20 cellular contexts compared by ENCODE assay signal in the genomic region with DNA sequence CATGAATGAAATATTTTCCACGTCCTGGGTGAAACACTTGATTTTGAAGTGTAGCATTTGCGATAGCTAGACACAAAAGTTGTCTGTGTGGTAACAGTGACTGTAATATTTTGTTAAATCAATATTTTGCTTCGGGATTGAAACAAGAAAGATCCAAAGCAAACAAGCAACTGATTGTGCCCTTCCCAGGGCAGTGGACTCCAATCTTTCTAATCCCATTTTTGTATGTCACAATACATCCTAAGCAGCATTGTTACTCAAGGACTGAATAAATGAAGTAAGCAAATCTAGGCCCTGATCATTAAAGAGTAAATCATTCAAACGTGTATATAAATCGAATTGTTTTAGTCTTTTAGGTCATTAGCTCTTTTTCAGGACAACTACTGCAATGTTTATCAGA. TPM values are rescaled to one million over a fixed set of nuclear protein-coding genes. Genes with fewer than 3 reads are reported as not detected.
DNase-seq lines count a peak whose midpoint lies in the region; ATAC-seq, FAIRE-seq and TF ChIP-seq lines count a peak whose summit lies in the region.
"Had no signal": no experiment of that assay in that cellular context is flagged by ENCODE, and none has a peak within 500 bp of the region (broad histone marks: within the 10 kb centered on the region; RNA-seq: fewer than 3 reads in every experiment).

No MANE protein-coding gene starts in this region.

- no peaks in the 10 kb centered on the region for H3K27me3 ChIP-seq in GM23338 (ENCODE audit: insufficient read depth)
- H3K27me3 ChIP-seq in naive thymus-derived CD4-positive, alpha-beta T cell (ENCODE audit: control insufficient read depth in 2 of 2, insufficient read depth in 2 of 2, low read length in 2 of 2) = no peaks in the 10 kb centered on the region
- no peaks in the 10 kb centered on the region for H3K27me3 ChIP-seq in small intestine (ENCODE audit: control insufficient read depth in 2 of 2, insufficient read depth in 2 of 2, low read length in 2 of 2)
- H3K27me3 ChIP-seq: brain microvascular endothelial cell, testis had no signal

- H3K4me3 Mint-ChIP-seq in activated naive CD4-positive, alpha-beta T cell treated with anti-CD3 and anti-CD28 coated beads, Interleukin-2, amount 10 ng/mL, durations not matched to agents 7 days and 5 days = peak overlapping the region; percentile 74
- H3K4me3 Mint-ChIP-seq in GM23338 = peak overlapping the region; percentile 10; the same call in 1 of the 3 replicates
- H3K4me3 Mint-ChIP-seq in activated CD8-positive, alpha-beta T cell treated with anti-CD3 and anti-CD28 coated beads for 36 hours = peak overlapping the region; percentile 63
- H3K4me3 Mint-ChIP-seq in naive thymus-derived CD4-positive, alpha-beta T cell = peak overlapping the region in 9 of 10 donors; percentile 58 to 99 (median 87)
- H3K4me3 Mint-ChIP-seq: dendritic cell treated with granulocyte-macrophage colony-stimulating factor and Interleukin-4, amounts not matched to agents 40 ng/mL and 50 ng/mL, for 4 days had no signal

- H3K36me3 Mint-ChIP-seq in activated naive CD4-positive, alpha-beta T cell treated with anti-CD3 and anti-CD28 coated beads, Interleukin-2, amount 10 ng/mL, durations not matched to agents 7 days and 5 days = peaks cover 28% of the 10 kb centered on the region
- peaks cover 3% of the 10 kb centered on the region; the same call in 1 of the 3 replicates for H3K36me3 Mint-ChIP-seq in GM23338 (ENCODE audit: low read depth)
- H3K36me3 Mint-ChIP-seq in activated CD8-positive, alpha-beta T cell treated with anti-CD3 and anti-CD28 coated beads for 36 hours (ENCODE audit: low read depth) = peaks cover 26% of the 10 kb centered on the region
- peaks cover 0 to 28% (median 16%) of the 10 kb centered on the region in 5 donors for H3K36me3 Mint-ChIP-seq in naive thymus-derived CD4-positive, alpha-beta T cell

- H3F3A ChIP-seq in GM23338 (replicated peaks; ENCODE audit: low read depth) = no peaks in the 10 kb centered on the region

- no peaks in the 10 kb centered on the region for H3K27me3 Mint-ChIP-seq in activated naive CD4-positive, alpha-beta T cell treated with anti-CD3 and anti-CD28 coated beads, Interleukin-2, amount 10 ng/mL, durations not matched to agents 7 days and 5 days
- no peaks in the 10 kb centered on the region for H3K27me3 Mint-ChIP-seq in GM23338 (ENCODE audit: insufficient read depth, low read depth, poor library complexity)
- H3K27me3 Mint-ChIP-seq in activated CD8-positive, alpha-beta T cell treated with anti-CD3 and anti-CD28 coated beads for 36 hours = no peaks in the 10 kb centered on the region
- no peaks in the 10 kb centered on the region for H3K27me3 Mint-ChIP-seq in naive thymus-derived CD4-positive, alpha-beta T cell

- H3K27ac ChIP-seq in GM23338 (ENCODE audit: low read depth) (no peak overlapping the region), small intestine (ENCODE audit: low read depth in 1 of 2, low read length in 1 of 2) (no peak overlapping the region)
- H3K27ac ChIP-seq in naive thymus-derived CD4-positive, alpha-beta T cell (ENCODE audit: low read depth, low read length) = peak overlapping the region; percentile 89
- H3K27ac ChIP-seq: brain microvascular endothelial cell, left lung, testis had no signal

- ATAC-seq in GM23338 = no peak
- no peak for ATAC-seq in activated CD8-positive, alpha-beta T cell treated with anti-CD3 and anti-CD28 coated beads for 36 hours
- no peak for ATAC-seq in naive thymus-derived CD4-positive, alpha-beta T cell
- no peak for ATAC-seq in HG03108 (IDR thresholded peaks at IDR 0.05; ENCODE audit: unreplicated experiment)
- ATAC-seq: left lung had no signal

- H3K36me3 ChIP-seq in GM23338 (ENCODE audit: insufficient read depth) (no peaks in the 10 kb centered on the region), small intestine (ENCODE audit: control insufficient read depth in 2 of 2, insufficient read depth in 2 of 2, low read length in 2 of 2) (no peaks in the 10 kb centered on the region)
- peaks cover 0 to 3% (median 0%) of the 10 kb centered on the region in 3 experiments for H3K36me3 ChIP-seq in naive thymus-derived CD4-positive, alpha-beta T cell (ENCODE audit: control insufficient read depth in 2 of 3, insufficient read depth in 3 of 3, low read length in 3 of 3)
- H3K36me3 ChIP-seq: brain microvascular endothelial cell, left lung had no signal

- CTCF ChIA-PET in activated naive CD4-positive, alpha-beta T cell treated with anti-CD3 and anti-CD28 coated beads, Interleukin-2, amount 10 ng/mL, durations not matched to agents 7 days and 5 days (lab: Charles Lee) = no interaction called here
- CTCF ChIA-PET in activated CD8-positive, alpha-beta T cell treated with anti-CD3 and anti-CD28 coated beads for 36 hours (lab: Charles Lee) = interaction anchor here (0.7 kb wide), 1 partner anchor 454 kb away, joined by 3 read pairs; no protein-coding TSS in a partner anchor
- CTCF ChIA-PET in naive thymus-derived CD4-positive, alpha-beta T cell (lab: Charles Lee) = interaction anchor here (0.6 kb wide), 1 partner anchor 28 kb away, joined by 3 read pairs; no protein-coding TSS in a partner anchor

- H3K4me3 ChIP-seq in GM23338 = no peak overlapping the region
- H3K4me3 ChIP-seq in naive thymus-derived CD4-positive, alpha-beta T cell (ENCODE audit: low read length) = no peak overlapping the region
- H3K4me3 ChIP-seq in small intestine (ENCODE audit: low read depth in 1 of 2, low read length in 2 of 2) = no peak overlapping the region
- H3K4me3 ChIP-seq: left lung, testis had no signal

- FAIRE-seq in small intestine (lab: Jason Lieb, UNC) = no peak

- peaks cover 43% of the 10 kb centered on the region for H3K4me1 Mint-ChIP-seq in activated naive CD4-positive, alpha-beta T cell treated with anti-CD3 and anti-CD28 coated beads, Interleukin-2, amount 10 ng/mL, durations not matched to agents 7 days and 5 days
- H3K4me1 Mint-ChIP-seq in GM23338 = peaks cover 41% of the 10 kb centered on the region
- H3K4me1 Mint-ChIP-seq in activated CD8-positive, alpha-beta T cell treated with anti-CD3 and anti-CD28 coated beads for 36 hours (ENCODE audit: low read depth) = peaks cover 34% of the 10 kb centered on the region
- peaks cover 8 to 41% (median 36%) of the 10 kb centered on the region in 7 donors for H3K4me1 Mint-ChIP-seq in naive thymus-derived CD4-positive, alpha-beta T cell

- no peak for DNase-seq in activated naive CD4-positive, alpha-beta T cell treated with anti-CD3 and anti-CD28 coated beads, Interleukin-2, amount 10 ng/mL, durations not matched to agents 7 days and 5 days
- no peak for DNase-seq in activated naive CD4-positive, alpha-beta T cell treated with anti-CD3 and anti-CD28 coated beads, Interleukin-2, amount 50 U/mL, for 16 hours
- DNase-seq in GM23338 (ENCODE audit: low spot score) (no peak), NCI-H1048 (lab: John Stamatoyannopoulos, UW) (no peak), small intestine (no peak)
- DNase-seq in activated CD8-positive, alpha-beta T cell treated with anti-CD3 and anti-CD28 coated beads for 36 hours = no peak
- no peak for DNase-seq in naive thymus-derived CD4-positive, alpha-beta T cell
- DNase-seq: activated effector memory CD4-positive, alpha-beta T cell treated with Interleukin-2 at 50 U/mL for 16 hours; brain microvascular endothelial cell; Caco-2; left lung; NCI-H1694 treated with DMSO at 0.1 percent for 48 hours; NCI-H446; NK-92 treated with Interleukin-12 subunit alpha and Interleukin-12 subunit beta, amount 100 ng/mL, for 24 hours; stimulated activated CD4-positive, alpha-beta T cell treated with anti-CD3 and anti-CD28 coated beads, Interleukin-2, amount 100 ng/mL, for 48 hours; testis had no signal

- peak overlapping the region; percentile 40 for H3K27ac Mint-ChIP-seq in activated naive CD4-positive, alpha-beta T cell treated with anti-CD3 and anti-CD28 coated beads, Interleukin-2, amount 10 ng/mL, durations not matched to agents 7 days and 5 days
- H3K27ac Mint-ChIP-seq in GM23338 = no peak overlapping the region
- H3K27ac Mint-ChIP-seq in activated CD8-positive, alpha-beta T cell treated with anti-CD3 and anti-CD28 coated beads for 36 hours = peak overlapping the region; percentile 63
- H3K27ac Mint-ChIP-seq in naive thymus-derived CD4-positive, alpha-beta T cell = peak overlapping the region in 8 of 9 donors; percentile 19 to 86 (median 80)
- H3K27ac Mint-ChIP-seq: dendritic cell treated with granulocyte-macrophage colony-stimulating factor and Interleukin-4, amounts not matched to agents 40 ng/mL and 50 ng/mL, for 4 days had no signal

- no peaks in the 10 kb centered on the region for H3K9me2 ChIP-seq in GM23338 (ENCODE audit: insufficient read depth)

- no peak overlapping the region for H2AFZ ChIP-seq in GM23338

- no peak for TF ChIP-seq CTCF in GM23338 (conservative IDR thresholded peaks at IDR 0.05; ENCODE audit: low read depth in 2 of 2)
- no peak for TF ChIP-seq CTCF in activated CD8-positive, alpha-beta T cell treated with anti-CD3 and anti-CD28 coated beads for 36 hours (IDR thresholded peaks at IDR 0.05)

- intact Hi-C loops in activated CD8-positive, alpha-beta T cell treated with anti-CD3 and anti-CD28 coated beads for 36 hours (cut with micrococcal nuclease) = loop anchor here (10.0 kb wide), 1 partner anchor 200 kb away; no protein-coding TSS in a partner anchor
- intact Hi-C loops in naive thymus-derived CD4-positive, alpha-beta T cell (cut with micrococcal nuclease) = loop anchor here in 1 of 2 donors (5.0 to 10.0 kb wide), 4 partner anchors 202 to 1470 kb away; a partner anchor contains a TSS

- 45 to 52% (median 49%) methylated on average over 5 of the region's 5 CpGs for WGBS in small intestine, 3 donors

- H3K4me2 ChIP-seq in GM23338 = 0 out of 2 replicates have a peak overlapping the region, but pooled peaks have one; percentile 20

- H3K4me1 ChIP-seq in GM23338 (ENCODE audit: insufficient read depth) (peaks cover 36% of the 10 kb centered on the region), small intestine (ENCODE audit: control insufficient read depth in 2 of 2, insufficient read depth in 1 of 2, low read depth in 1 of 2, low read length in 1 of 2) (no peaks in the 10 kb centered on the region)
- peaks cover 10 to 18% of the 10 kb centered on the region in 2 donors for H3K4me1 ChIP-seq in naive thymus-derived CD4-positive, alpha-beta T cell (ENCODE audit: control insufficient read depth in 2 of 2, insufficient read depth in 2 of 2, low read length in 2 of 2)
- H3K4me1 ChIP-seq: Caco-2, left lung, testis had no signal

- H3K79me2 ChIP-seq in GM23338 (replicated peaks; ENCODE audit: insufficient read depth) = peaks cover 7% of the 10 kb centered on the region; the same call in 1 of the 2 replicates

- no peaks in the 10 kb centered on the region for H3K9me3 ChIP-seq in naive thymus-derived CD4-positive, alpha-beta T cell (ENCODE audit: control insufficient read depth in 2 of 3, low read length in 3 of 3)
- H3K9me3 ChIP-seq in small intestine (ENCODE audit: control insufficient read depth, low read depth) = no peaks in the 10 kb centered on the region
- H3K9me3 ChIP-seq: Caco-2, left lung, testis had no signal

- POLR2A ChIA-PET in activated CD8-positive, alpha-beta T cell treated with anti-CD3 and anti-CD28 coated beads for 36 hours (lab: Charles Lee) = no interaction called here
- POLR2A ChIA-PET in naive thymus-derived CD4-positive, alpha-beta T cell (lab: Charles Lee) = interaction anchor here (0.7 to 1.1 kb wide), 7 partner anchors 40 to 1225 kb away, joined by 3 to 5 read pairs (median 3); a partner anchor contains a TSS

- H3K9me3 Mint-ChIP-seq in activated naive CD4-positive, alpha-beta T cell treated with anti-CD3 and anti-CD28 coated beads, Interleukin-2, amount 10 ng/mL, durations not matched to agents 7 days and 5 days = no peaks in the 10 kb centered on the region
- H3K9me3 Mint-ChIP-seq in GM23338 = no peaks in the 10 kb centered on the region
- no peaks in the 10 kb centered on the region for H3K9me3 Mint-ChIP-seq in activated CD8-positive, alpha-beta T cell treated with anti-CD3 and anti-CD28 coated beads for 36 hours
- H3K9me3 Mint-ChIP-seq in naive thymus-derived CD4-positive, alpha-beta T cell = no peaks in the 10 kb centered on the region
- H3K9me3 Mint-ChIP-seq: dendritic cell treated with granulocyte-macrophage colony-stimulating factor and Interleukin-4, amounts not matched to agents 40 ng/mL and 50 ng/mL, for 4 days had no signal

- H4K20me1 ChIP-seq in GM23338 (replicated peaks; ENCODE audit: insufficient read depth) = no peaks in the 10 kb centered on the region

RNA-seq across cellular contexts. Expression of a gene that starts 2.8 kb away (rescaled TPM):
- 48.4 and 57.9 TPM in 2 replicates for total RNA-seq in GM23338 (2014; rRNA removed; shearing (Covaris generic))
- polyA plus RNA-seq in GM23338 (2016; fragmentation: Nextera tagmentation; extraction: Ambion mirVana) = 52.8 and 57.0 TPM in 2 replicates
- 10 to 100 TPM; 63.1 to 70.5 TPM for total RNA-seq in activated CD8-positive, alpha-beta T cell treated with anti-CD3 and anti-CD28 coated beads for 36 hours
- total RNA-seq in naive thymus-derived CD4-positive, alpha-beta T cell = 100 to 1,000 TPM; 109 to 170 (median 154) TPM
- polyA plus RNA-seq in naive thymus-derived CD4-positive, alpha-beta T cell = 100 to 1,000 TPM; 639 to 837 TPM
- polyA plus RNA-seq in small intestine = 10 to 100 TPM in 1 of 3 donors, 1 to 10 TPM in 2; 1.3 to 24.3 (median 5.9) TPM
- total RNA-seq: Caco-2, MCF 10A, osteoblast had no signal

Comparison
In these comparisons a context has a peak if more than half of its experiments do, and no peak if none do; other contexts are left out.
1. H3K4me3 Mint-ChIP-seq: peak in every context shown above with its lines; median percentile 87 in naive thymus-derived CD4-positive, alpha-beta T cell; 74 in activated naive CD4-positive, alpha-beta T cell treated with anti-CD3 and anti-CD28 coated beads, Interleukin-2, amount 10 ng/mL, durations not matched to agents 7 days and 5 days; 63 in activated CD8-positive, alpha-beta T cell treated with anti-CD3 and anti-CD28 coated beads for 36 hours; 10 in GM23338.